8 cellular contexts compared by ENCODE assay signal in genomic region chr4:37675587-37676290, GRCh38. TPM values are rescaled to one million over a fixed set of nuclear protein-coding genes. Genes with fewer than 3 reads are reported as not detected.
DNase-seq lines count a peak whose midpoint lies in the region; ATAC-seq and TF ChIP-seq lines count a peak whose summit lies in the region.

No MANE protein-coding gene starts in this region.

- TF ChIP-seq CTCF in upper lobe of right lung (IDR thresholded peaks at IDR 0.05) (no peak), neural progenitor cell (IDR thresholded peaks at IDR 0.05) (no peak)

- no peak overlapping the region for H3K27ac Mint-ChIP-seq in activated naive CD4-positive, alpha-beta T cell treated with anti-CD3 and anti-CD28 coated beads, Interleukin-2, amount 50 U/mL, for 24 hours
- peak overlapping the region; percentile 84 for H3K27ac Mint-ChIP-seq in activated naive CD8-positive, alpha-beta T cell treated with anti-CD3 and anti-CD28 coated beads, Interleukin-2, amount 10 ng/mL, durations not matched to agents 7 days and 5 days
- H3K27ac Mint-ChIP-seq in neural progenitor cell, result no peak overlapping the region

- peaks cover 40% of the 10 kb centered on the region for H3K4me1 ChIP-seq in upper lobe of right lung
- H3K4me1 ChIP-seq in neural progenitor cell, result peaks cover 4% of the 10 kb centered on the region

- POLR2A ChIA-PET in activated naive CD8-positive, alpha-beta T cell treated with anti-CD3 and anti-CD28 coated beads, Interleukin-2, amount 10 ng/mL, durations not matched to agents 7 days and 5 days (lab: Charles Lee), result interaction anchor here (0.5 to 1.5 kb wide), 3 partner anchors 9 to 456 kb away, joined by 3 to 7 read pairs (median 6); partner anchors contain the start of gene RELL1

- peak; percentile 97 for ATAC-seq in HG03095 (IDR thresholded peaks at IDR 0.05; ENCODE audit: unreplicated experiment)
- ATAC-seq in activated naive CD8-positive, alpha-beta T cell treated with anti-CD3 and anti-CD28 coated beads, Interleukin-2, amount 10 ng/mL, durations not matched to agents 7 days and 5 days (ENCODE audit: low read depth), result peak; percentile 88
- peak; percentile 90 for ATAC-seq in upper lobe of right lung

- peaks cover 2% of the 10 kb centered on the region for H3K36me3 Mint-ChIP-seq in activated naive CD4-positive, alpha-beta T cell treated with anti-CD3 and anti-CD28 coated beads, Interleukin-2, amount 50 U/mL, for 24 hours
- H3K36me3 Mint-ChIP-seq in activated naive CD8-positive, alpha-beta T cell treated with anti-CD3 and anti-CD28 coated beads, Interleukin-2, amount 10 ng/mL, durations not matched to agents 7 days and 5 days, result peaks cover 55% of the 10 kb centered on the region
- peaks cover 29% of the 10 kb centered on the region for H3K36me3 Mint-ChIP-seq in neural progenitor cell

- no peaks in the 10 kb centered on the region for H3F3A ChIP-seq in neural progenitor cell (ENCODE audit: low read depth)

- peak overlapping the region; percentile 12 for H3K4me3 Mint-ChIP-seq in activated naive CD4-positive, alpha-beta T cell treated with anti-CD3 and anti-CD28 coated beads, Interleukin-2, amount 50 U/mL, for 24 hours
- H3K4me3 Mint-ChIP-seq in activated naive CD8-positive, alpha-beta T cell treated with anti-CD3 and anti-CD28 coated beads, Interleukin-2, amount 10 ng/mL, durations not matched to agents 7 days and 5 days, result peak overlapping the region; percentile 73
- no peak overlapping the region for H3K4me3 Mint-ChIP-seq in neural progenitor cell

- intact Hi-C loops in upper lobe of right lung (cut with DNase I), result no loop called here

- no peaks in the 10 kb centered on the region for H3K9me3 ChIP-seq in upper lobe of right lung
- H3K9me3 ChIP-seq in neural progenitor cell (ENCODE audit: low read depth), result no peaks in the 10 kb centered on the region

- no peaks in the 10 kb centered on the region for H4K20me1 ChIP-seq in neural progenitor cell (ENCODE audit: low read depth)

- no peak overlapping the region for H2AFZ ChIP-seq in neural progenitor cell (replicated peaks)

- no peak overlapping the region for H3K4me3 ChIP-seq in upper lobe of right lung
- no peak overlapping the region for H3K4me3 ChIP-seq in neural progenitor cell

- H3K79me2 ChIP-seq in neural progenitor cell (ENCODE audit: low read depth), result peaks cover 6% of the 10 kb centered on the region

- no peak for DNase-seq in activated naive CD4-positive, alpha-beta T cell (lab: John Stamatoyannopoulos, UW)
- peak; percentile 32 for DNase-seq in activated naive CD8-positive, alpha-beta T cell treated with anti-CD3 and anti-CD28 coated beads, Interleukin-2, amount 10 ng/mL, durations not matched to agents 7 days and 5 days
- DNase-seq in upper lobe of right lung (no peak), neural progenitor cell (ENCODE audit: low spot score) (no peak), NCI-H2107 (lab: John Stamatoyannopoulos, UW) (no peak), SKM-1 (lab: John Stamatoyannopoulos, UW; ENCODE audit: unreplicated experiment) (no peak)

- no peaks in the 10 kb centered on the region for H3K27me3 Mint-ChIP-seq in activated naive CD4-positive, alpha-beta T cell treated with anti-CD3 and anti-CD28 coated beads, Interleukin-2, amount 50 U/mL, for 24 hours
- no peaks in the 10 kb centered on the region for H3K27me3 Mint-ChIP-seq in activated naive CD8-positive, alpha-beta T cell treated with anti-CD3 and anti-CD28 coated beads, Interleukin-2, amount 10 ng/mL, durations not matched to agents 7 days and 5 days
- H3K27me3 Mint-ChIP-seq in neural progenitor cell (ENCODE audit: insufficient read depth, low read depth), result peaks cover 6% of the 10 kb centered on the region

- H3K27me3 ChIP-seq in upper lobe of right lung, result no peaks in the 10 kb centered on the region
- H3K27me3 ChIP-seq in neural progenitor cell, result no peaks in the 10 kb centered on the region

- H3K27ac ChIP-seq in upper lobe of right lung (peak overlapping the region; percentile 26), neural progenitor cell (no peak overlapping the region)

- H3K36me3 ChIP-seq in upper lobe of right lung (no peaks in the 10 kb centered on the region), neural progenitor cell (no peaks in the 10 kb centered on the region)

- no peak overlapping the region for H3K9ac ChIP-seq in neural progenitor cell

- no peaks in the 10 kb centered on the region for H3K9me3 Mint-ChIP-seq in activated naive CD4-positive, alpha-beta T cell treated with anti-CD3 and anti-CD28 coated beads, Interleukin-2, amount 50 U/mL, for 24 hours
- H3K9me3 Mint-ChIP-seq in activated naive CD8-positive, alpha-beta T cell treated with anti-CD3 and anti-CD28 coated beads, Interleukin-2, amount 10 ng/mL, durations not matched to agents 7 days and 5 days, result no peaks in the 10 kb centered on the region
- H3K9me3 Mint-ChIP-seq in neural progenitor cell, result peaks cover 11% of the 10 kb centered on the region

- H3K4me2 ChIP-seq in neural progenitor cell, result no peak overlapping the region

- H3K4me1 Mint-ChIP-seq in activated naive CD4-positive, alpha-beta T cell treated with anti-CD3 and anti-CD28 coated beads, Interleukin-2, amount 50 U/mL, for 24 hours, result peaks cover 42% of the 10 kb centered on the region
- peaks cover 64% of the 10 kb centered on the region for H3K4me1 Mint-ChIP-seq in activated naive CD8-positive, alpha-beta T cell treated with anti-CD3 and anti-CD28 coated beads, Interleukin-2, amount 10 ng/mL, durations not matched to agents 7 days and 5 days
- no peaks in the 10 kb centered on the region for H3K4me1 Mint-ChIP-seq in neural progenitor cell

RNA-seq across cellular contexts. Expression of gene RELL1, which starts 10.4 kb away (rescaled TPM):
- 10 to 100 TPM; 36.8 to 39.4 TPM for total RNA-seq in activated naive CD8-positive, alpha-beta T cell treated with anti-CD3 and anti-CD28 coated beads, Interleukin-2, amount 10 ng/mL, durations not matched to agents 7 days and 5 days
- total RNA-seq in upper lobe of right lung (49.1 TPM), neural progenitor cell (ENCODE audit: low replicate concordance) (12.1 and 17.5 TPM in 2 replicates)
